ENCODE assay signal across 12 cellular contexts in the genomic region with DNA sequence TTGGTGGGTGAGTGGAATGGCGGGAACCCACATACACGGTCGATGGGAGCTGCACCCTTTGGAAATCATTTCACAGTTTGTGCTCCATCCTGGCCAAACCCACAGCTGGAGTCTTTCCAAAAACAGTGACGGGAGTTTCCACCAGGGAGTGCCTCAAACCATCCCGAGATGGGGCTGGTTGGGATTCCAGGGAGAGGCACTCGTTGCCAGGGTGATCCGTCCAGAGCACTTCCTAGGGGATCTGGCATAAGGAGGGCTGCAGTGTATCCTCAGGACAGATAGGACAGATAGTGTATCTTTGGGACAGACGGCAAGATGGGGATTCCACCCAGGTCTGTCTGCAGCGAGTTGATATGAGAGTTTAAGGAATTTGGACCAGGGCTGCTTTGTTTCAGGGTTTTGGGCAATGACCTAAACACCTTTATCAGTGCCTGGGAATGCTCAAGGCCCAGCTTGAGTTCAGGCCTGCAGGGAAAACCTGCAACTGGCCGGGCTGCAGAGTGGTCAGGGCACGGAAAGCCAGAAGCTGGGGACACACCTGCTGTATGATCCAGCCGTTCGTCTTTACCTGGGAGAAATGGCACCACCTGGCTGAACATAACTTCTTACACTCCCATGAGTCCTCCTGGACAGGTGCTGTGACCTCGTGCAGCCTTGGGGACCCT.
A peak's percentile ranks its signal among the peaks of the same experiment; 100 is the strongest.
DNase-seq lines count a peak whose midpoint lies in the region; ATAC-seq and TF ChIP-seq lines count a peak whose summit lies in the region.
"Had no signal": no experiment of that assay in that cellular context is flagged by ENCODE, and none has a peak within 500 bp of the region (broad histone marks: within the 10 kb centered on the region; RNA-seq: fewer than 3 reads in every experiment).

No MANE protein-coding gene starts in this region.

- no peak for ATAC-seq in GM18517 (IDR thresholded peaks at IDR 0.05; ENCODE audit: unreplicated experiment)

- no peak overlapping the region for H3K4me3 ChIP-seq in coronary artery
- H3K4me3 ChIP-seq: BLaER1, lung had no signal

- H3K27me3 Mint-ChIP-seq in nephron (ENCODE audit: low read depth), result no peaks in the 10 kb centered on the region

- H3K4me1 Mint-ChIP-seq in nephron, result peaks cover 51% of the 10 kb centered on the region

- H3K4me3 Mint-ChIP-seq in nephron, result peak overlapping the region in 2 of 3 experiments; percentile 48 to 62

- no peaks in the 10 kb centered on the region for H3K36me3 Mint-ChIP-seq in nephron (ENCODE audit: low read depth)

- H3K9me3 Mint-ChIP-seq in nephron, result peaks cover 1% of the 10 kb centered on the region

- DNase-seq in AG08395 (ENCODE audit: low spot score) (peak; percentile 47), NCI-H226 (peak; percentile 94), coronary artery (ENCODE audit: low spot score) (peak; percentile 86), kidney tubule cell (ENCODE audit: low spot score) (no peak), NCI-H1105 (lab: John Stamatoyannopoulos, UW) (no peak), NCI-H526 treated with DMSO at 0.1 percent for 48 hours (lab: John Stamatoyannopoulos, UW) (no peak)
- DNase-seq: HCEC 1CT, NCI-H524 treated with DMSO at 0.1 percent for 48 hours had no signal

- no peak for TF ChIP-seq CTCF in coronary artery (IDR thresholded peaks at IDR 0.05)
- no peak for TF ChIP-seq CTCF in nephron (IDR thresholded peaks at IDR 0.05; ENCODE audit: unreplicated experiment in 3 of 3)

- peak overlapping the region; percentile 15 to 95 for H3K27ac ChIP-seq in coronary artery

- H3K27ac Mint-ChIP-seq in nephron, result peak overlapping the region in 2 of 3 experiments; percentile 46 to 74

Comparison
In these comparisons a context has a peak if more than half of its experiments do, and no peak if none do; other contexts are left out.
1. DNase-seq: peak in AG08395 (single experiment), NCI-H226 (single experiment) and coronary artery (single experiment); none in kidney tubule cell (single experiment), NCI-H1105 (single experiment) and NCI-H526 treated with DMSO at 0.1 percent for 48 hours (single experiment).